1 cellular context compared by ENCODE assay signal in genomic region chr11:721347-721912, GRCh38.
TF ChIP-seq lines count a peak whose summit lies in the region.

No MANE protein-coding gene starts in this region.

TF ChIP-seq in GM23338, 12 proteins besides CTCF, POLR2A, EP300 and RAD21:
- no peak for TF ChIP-seq ZNF462 (CRISPR knock-in tag; IDR thresholded peaks at IDR 0.05)
- no peak for TF ChIP-seq ZNF114 (CRISPR knock-in tag; IDR thresholded peaks at IDR 0.05)
- no peak for TF ChIP-seq REST (IDR thresholded peaks at IDR 0.05; ENCODE audit: unreplicated experiment)
- TF ChIP-seq CREB1 (CRISPR knock-in tag; IDR thresholded peaks at IDR 0.05; ENCODE audit: low read depth): no peak
- no peak for TF ChIP-seq ZNF331 (CRISPR knock-in tag; IDR thresholded peaks at IDR 0.05; ENCODE audit: low read depth)
- TF ChIP-seq EZH2 (IDR thresholded peaks at IDR 0.05; ENCODE audit: low read depth, unreplicated experiment): no peak
- no peak for TF ChIP-seq NANOG (IDR thresholded peaks at IDR 0.05; ENCODE audit: borderline replicate concordance)
- TF ChIP-seq STAT1 (IDR thresholded peaks at IDR 0.05; ENCODE audit: unreplicated experiment): no peak
- no peak for TF ChIP-seq EZH2phosphoT487 (IDR thresholded peaks at IDR 0.05; ENCODE audit: unreplicated experiment)
- no peak for TF ChIP-seq POLR2AphosphoS5 (IDR thresholded peaks at IDR 0.05; ENCODE audit: low read depth)
- TF ChIP-seq, protein P1, sequence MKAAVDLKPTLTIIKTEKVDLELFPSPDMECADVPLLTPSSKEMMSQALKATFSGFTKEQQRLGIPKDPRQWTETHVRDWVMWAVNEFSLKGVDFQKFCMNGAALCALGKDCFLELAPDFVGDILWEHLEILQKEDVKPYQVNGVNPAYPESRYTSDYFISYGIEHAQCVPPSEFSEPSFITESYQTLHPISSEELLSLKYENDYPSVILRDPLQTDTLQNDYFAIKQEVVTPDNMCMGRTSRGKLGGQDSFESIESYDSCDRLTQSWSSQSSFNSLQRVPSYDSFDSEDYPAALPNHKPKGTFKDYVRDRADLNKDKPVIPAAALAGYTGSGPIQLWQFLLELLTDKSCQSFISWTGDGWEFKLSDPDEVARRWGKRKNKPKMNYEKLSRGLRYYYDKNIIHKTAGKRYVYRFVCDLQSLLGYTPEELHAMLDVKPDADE (IDR thresholded peaks at IDR 0.05): no peak
- no peak for TF ChIP-seq JUNB (IDR thresholded peaks at IDR 0.05; ENCODE audit: unreplicated experiment)
